ENCODE assay signal across 16 cellular contexts in genomic region chr15:93046721-93047120, GRCh38. TPM values are rescaled to one million over a fixed set of nuclear protein-coding genes. Genes with fewer than 3 reads are reported as not detected.
"Had no signal": no experiment of that assay in that cellular context is flagged by ENCODE, and none has a peak within 500 bp of the region (broad histone marks: within the 10 kb centered on the region; RNA-seq: fewer than 3 reads in every experiment).

No MANE protein-coding gene starts in this region.

- H3K9me3 ChIP-seq: ovary, upper lobe of right lung had no signal

- H3K36me3 ChIP-seq: ovary, upper lobe of right lung had no signal

- H3K27ac Mint-ChIP-seq: activated CD4-positive, alpha-beta memory T cell treated with anti-CD3 and anti-CD28 coated beads for 36 hours; activated naive CD8-positive, alpha-beta T cell; dendritic cell treated with granulocyte-macrophage colony-stimulating factor and Interleukin-4, amounts not matched to agents 40 ng/mL and 50 ng/mL, for 4 days; mesothelial cell of epicardium had no signal

- DNase-seq: activated CD4-positive, alpha-beta memory T cell treated with anti-CD3 and anti-CD28 coated beads for 36 hours; activated T-cell treated with anti-CD3 and anti-CD28 coated beads for 4 hours; effector CD8-positive, alpha-beta T cell; esophagus squamous epithelium; left colon; lower lobe of right lung; ovary; stimulated activated CD4-positive, alpha-beta T cell treated with anti-CD3 and anti-CD28 coated beads, Interleukin-4, amount 100 ng/mL, for 1 hour; upper lobe of right lung had no signal

- H3K36me3 Mint-ChIP-seq: activated CD4-positive, alpha-beta memory T cell treated with anti-CD3 and anti-CD28 coated beads for 36 hours had no signal

- H3K27me3 ChIP-seq: esophagus squamous epithelium, ovary, upper lobe of right lung had no signal

- H3K27ac ChIP-seq: lower lobe of right lung, ovary, upper lobe of right lung had no signal

- H3K4me3 ChIP-seq: esophagus squamous epithelium, lower lobe of right lung, ovary, smooth muscle cell, upper lobe of right lung had no signal

- ATAC-seq: left colon, sciatic nerve had no signal

- H3K27me3 Mint-ChIP-seq: activated CD4-positive, alpha-beta memory T cell treated with anti-CD3 and anti-CD28 coated beads for 36 hours had no signal

- H3K4me3 Mint-ChIP-seq: activated CD4-positive, alpha-beta memory T cell treated with anti-CD3 and anti-CD28 coated beads for 36 hours; activated naive CD8-positive, alpha-beta T cell; dendritic cell treated with granulocyte-macrophage colony-stimulating factor and Interleukin-4, amounts not matched to agents 40 ng/mL and 50 ng/mL, for 4 days; mesothelial cell of epicardium had no signal

RNA-seq across cellular contexts. Expression of gene RGMA, which starts 42.3 kb away (rescaled TPM):
- total RNA-seq: pulmonary artery endothelial cell; T-helper 2 cell treated with Interferon-gamma antibody and Interleukin-4, amounts not matched to agents 100 ng/mL and 5 ng/mL, for 36 hours had no signal
